29 cellular contexts compared by ENCODE assay signal in the genomic region with DNA sequence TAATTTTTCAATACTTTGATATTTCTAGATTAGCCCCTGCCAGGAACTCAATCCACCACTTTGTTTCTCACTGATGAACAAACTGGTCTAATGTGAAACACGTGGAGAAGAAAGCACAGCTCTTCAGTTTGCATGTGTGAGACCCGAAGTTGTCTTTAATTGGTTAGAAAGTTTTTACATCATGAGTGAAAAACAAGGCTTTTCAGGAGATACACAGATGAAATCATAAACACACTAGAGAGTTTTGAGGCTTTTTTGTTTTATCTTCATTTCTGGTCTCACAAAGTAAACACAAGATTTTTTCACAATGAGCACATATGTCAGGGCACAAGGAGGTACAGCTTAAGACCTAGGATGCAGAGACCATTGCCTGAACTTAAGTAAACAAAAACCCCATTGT.
DNase-seq lines count a peak whose midpoint lies in the region; ATAC-seq, FAIRE-seq and TF ChIP-seq lines count a peak whose summit lies in the region.
"Had no signal": no experiment of that assay in that cellular context is flagged by ENCODE, and none has a peak within 500 bp of the region (broad histone marks: within the 10 kb centered on the region; RNA-seq: fewer than 3 reads in every experiment).

No MANE protein-coding gene starts in this region.

- H3F3A ChIP-seq in GM23338 (replicated peaks; ENCODE audit: low read depth), result no peaks in the 10 kb centered on the region

- no peaks in the 10 kb centered on the region for H3K79me2 ChIP-seq in GM23338 (replicated peaks; ENCODE audit: insufficient read depth)

- peaks cover 5% of the 10 kb centered on the region; the same call in 2 of the 3 replicates for H3K4me1 Mint-ChIP-seq in GM23338
- peaks cover 7% of the 10 kb centered on the region for H3K4me1 Mint-ChIP-seq in WTC11
- H3K4me1 Mint-ChIP-seq: activated naive CD8-positive, alpha-beta T cell treated with anti-CD3 and anti-CD28 coated beads for 36 hours; central memory CD8-positive, alpha-beta T cell had no signal

- H3K27me3 ChIP-seq in GM23338 (ENCODE audit: insufficient read depth), result no peaks in the 10 kb centered on the region
- H3K27me3 ChIP-seq: stomach, thyroid gland, vagina had no signal

- H3K9me2 ChIP-seq in GM23338 (ENCODE audit: insufficient read depth), result peaks cover 15% of the 10 kb centered on the region; the same call in 1 of the 2 replicates

- DNase-seq in AG08396 (ENCODE audit: low spot score) (peak; percentile 9), GM23338 (ENCODE audit: low spot score) (no peak), WTC11 (ENCODE audit: low spot score) (no peak), fibroblast of the aortic adventitia (ENCODE audit: low read depth) (peak; percentile 40), DMS79 treated with DMSO at 0.1 percent for 48 hours (lab: John Stamatoyannopoulos, UW) (no peak), Right ventricle myocardium inferior (ENCODE audit: missing footprints) (no peak), D721Med (ENCODE audit: insufficient read length, low spot score) (no peak)
- no peak for DNase-seq in activated naive CD4-positive, alpha-beta T cell treated with anti-CD3 and anti-CD28 coated beads, Interleukin-2, amount 50 U/mL, for 16 hours
- DNase-seq: activated CD8-positive, alpha-beta T cell treated with anti-CD3 and anti-CD28 coated beads for 36 hours; activated naive CD8-positive, alpha-beta T cell treated with anti-CD3 and anti-CD28 coated beads for 36 hours; dermis blood vessel endothelial cell; esophagus squamous epithelium; head of caudate nucleus; kidney; NCI-H1436; NCI-H774; stimulated activated CD4-positive, alpha-beta T cell treated with anti-CD3 and anti-CD28 coated beads, Interleukin-1b, Interleukin-23, amount 100 ng/mL, for 48 hours; stomach; T-helper 2 cell; thyroid gland had no signal

- 0 out of 2 replicates have a peak, but pooled peaks cover 4% of the 10 kb centered on the region for H3K36me3 ChIP-seq in GM23338 (ENCODE audit: insufficient read depth)
- H3K36me3 ChIP-seq: esophagus squamous epithelium, HAP-1, stomach, thyroid gland, vagina had no signal

- H3K9me3 Mint-ChIP-seq in GM23338 (peaks cover 24% of the 10 kb centered on the region; the same call in 2 of the 3 replicates), WTC11 (peaks cover 21% of the 10 kb centered on the region)

- H3K27ac ChIP-seq in GM23338 (ENCODE audit: low read depth), result no peak overlapping the region
- H3K27ac ChIP-seq: C4-2B, esophagus squamous epithelium, KMS-11, skin epidermis, stomach, thyroid gland, vagina had no signal

- POLR2A ChIA-PET in WTC11 (lab: Charles Lee), result no interaction called here

- H3K36me3 Mint-ChIP-seq in GM23338 (ENCODE audit: low read depth) (peaks cover 6% of the 10 kb centered on the region; the same call in 2 of the 3 replicates), WTC11 (peaks cover 18% of the 10 kb centered on the region)
- H3K36me3 Mint-ChIP-seq: activated naive CD8-positive, alpha-beta T cell treated with anti-CD3 and anti-CD28 coated beads for 36 hours; natural killer cell treated with Interleukin-12 subunit alpha and Interleukin-12 subunit beta and Interleukin-15 and Interleukin-18, amount 100 ng/mL, for 72 hours had no signal

- intact Hi-C loops in Right ventricle myocardium inferior (cut with DNase I), result no loop called here

- peak overlapping the region; percentile 18; the same call in 1 of the 2 replicates for H2AFZ ChIP-seq in GM23338

- H3K27ac Mint-ChIP-seq in GM23338 (no peak overlapping the region), WTC11 (no peak overlapping the region)
- H3K27ac Mint-ChIP-seq: activated CD8-positive, alpha-beta T cell treated with anti-CD3 and anti-CD28 coated beads for 36 hours; activated naive CD8-positive, alpha-beta T cell treated with anti-CD3 and anti-CD28 coated beads for 36 hours; activated T-helper 2 cell treated with anti-CD3 and anti-CD28 coated beads, Interferon-gamma antibody, Interleukin-2, Interleukin-4, amounts not matched to agents 10 μg/mL and 5 μg/mL and 100 μg/mL, durations not matched to agents 14 hours and 24 hours and 36 hours; natural killer cell treated with Interleukin-12 subunit alpha and Interleukin-12 subunit beta and Interleukin-15 and Interleukin-18, amount 100 ng/mL, for 72 hours had no signal

- no peaks in the 10 kb centered on the region for H4K20me1 ChIP-seq in GM23338 (replicated peaks; ENCODE audit: insufficient read depth)

- no peak overlapping the region for H3K4me3 Mint-ChIP-seq in GM23338
- no peak overlapping the region for H3K4me3 Mint-ChIP-seq in WTC11
- H3K4me3 Mint-ChIP-seq: activated CD8-positive, alpha-beta T cell treated with anti-CD3 and anti-CD28 coated beads for 36 hours; activated naive CD8-positive, alpha-beta T cell treated with anti-CD3 and anti-CD28 coated beads for 36 hours; central memory CD8-positive, alpha-beta T cell; natural killer cell treated with Interleukin-12 subunit alpha and Interleukin-12 subunit beta and Interleukin-15 and Interleukin-18, amount 100 ng/mL, for 72 hours had no signal

- TF ChIP-seq CTCF in GM23338 (conservative IDR thresholded peaks at IDR 0.05; ENCODE audit: low read depth in 2 of 2) (no peak), WTC11 (IDR thresholded peaks at IDR 0.05) (no peak), fibroblast of the aortic adventitia (IDR thresholded peaks at IDR 0.05; ENCODE audit: insufficient read depth, low read length) (no peak), D721Med (IDR thresholded peaks at IDR 0.05; ENCODE audit: insufficient read depth, missing control alignments) (no peak)

- no peaks in the 10 kb centered on the region for H3K4me1 ChIP-seq in GM23338 (ENCODE audit: insufficient read depth)
- H3K4me1 ChIP-seq: esophagus squamous epithelium, HAP-1, stomach, thyroid gland, vagina had no signal

- FAIRE-seq in D721Med (lab: Jason Lieb, UNC), result no peak
- FAIRE-seq: endometrium, kidney had no signal

- no peak overlapping the region for H3K4me2 ChIP-seq in GM23338
- H3K4me2 ChIP-seq: KMS-11 had no signal

- no peak overlapping the region for H3K4me3 ChIP-seq in GM23338
- no peak overlapping the region for H3K4me3 ChIP-seq in fibroblast of the aortic adventitia (ENCODE audit: low read depth, low read length)
- H3K4me3 ChIP-seq: esophagus squamous epithelium, HAP-1, skin epidermis, stomach, thyroid gland, vagina had no signal

- no peak for ATAC-seq in GM23338
- peak; percentile 32; the same call in 1 of the 2 replicates for ATAC-seq in WTC11
- ATAC-seq in Right ventricle myocardium inferior, result no peak
- ATAC-seq: activated CD8-positive, alpha-beta T cell treated with anti-CD3 and anti-CD28 coated beads for 36 hours; natural killer cell treated with Interleukin-12 subunit alpha and Interleukin-12 subunit beta and Interleukin-15 and Interleukin-18, amount 100 ng/mL, for 72 hours had no signal

- CTCF ChIA-PET in WTC11 (lab: Charles Lee), result no interaction called here

- peaks cover 3% of the 10 kb centered on the region for H3K27me3 Mint-ChIP-seq in GM23338 (ENCODE audit: insufficient read depth, low read depth, poor library complexity)
- H3K27me3 Mint-ChIP-seq in WTC11 (ENCODE audit: low read depth), result peaks cover 3% of the 10 kb centered on the region; the same call in 1 of the 2 replicates

TF ChIP-seq in GM23338, 12 proteins besides CTCF, POLR2A, EP300 and RAD21 (continues in another document):
- no peak for TF ChIP-seq STAT1 (IDR thresholded peaks at IDR 0.05; ENCODE audit: unreplicated experiment)

TF ChIP-seq in WTC11, 78 proteins besides CTCF, POLR2A, EP300 and RAD21:
- TF ChIP-seq RELA (CRISPR knock-in tag; IDR thresholded peaks at IDR 0.05; ENCODE audit: borderline replicate concordance), result no peak
- TF ChIP-seq GABPB1 (CRISPR knock-in tag; IDR thresholded peaks at IDR 0.05), result no peak
- no peak for TF ChIP-seq NFYB (CRISPR knock-in tag; conservative IDR thresholded peaks at IDR 0.05; ENCODE audit: low read depth)

Comparison
In these comparisons a context has a peak if more than half of its experiments do, and no peak if none do; other contexts are left out.
1. DNase-seq: peak in AG08396 (single experiment) and fibroblast of the aortic adventitia (single experiment); none in GM23338 (single experiment), WTC11 (single experiment), DMS79 treated with DMSO at 0.1 percent for 48 hours (single experiment), Right ventricle myocardium inferior (single experiment), D721Med (single experiment) and activated naive CD4-positive, alpha-beta T cell treated with anti-CD3 and anti-CD28 coated beads, Interleukin-2, amount 50 U/mL, for 16 hours (single experiment).